ENCODE assay signal across 13 cellular contexts in the genomic region with DNA sequence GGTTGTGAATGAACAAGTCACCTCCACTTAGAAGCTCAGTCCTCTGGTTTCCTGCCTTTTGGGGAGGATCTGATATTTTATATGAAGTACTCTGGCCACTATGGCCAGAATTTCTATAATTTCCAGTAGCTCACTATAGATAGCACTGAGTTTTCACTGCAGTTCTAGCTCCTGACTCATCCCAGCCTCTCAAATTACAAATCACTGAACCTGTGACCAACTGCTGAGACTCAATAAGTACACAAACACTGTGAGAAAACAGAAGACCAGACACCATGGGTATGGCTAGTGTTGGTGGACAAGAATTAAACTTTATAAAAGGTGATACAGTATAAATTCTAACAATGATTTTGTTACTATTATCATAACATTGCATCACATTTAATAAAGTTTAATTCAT. TPM values are rescaled to one million over a fixed set of nuclear protein-coding genes. Genes with fewer than 3 reads are reported as not detected.
DNase-seq lines count a peak whose midpoint lies in the region; ATAC-seq, FAIRE-seq and TF ChIP-seq lines count a peak whose summit lies in the region.
"Had no signal": no experiment of that assay in that cellular context is flagged by ENCODE, and none has a peak within 500 bp of the region (broad histone marks: within the 10 kb centered on the region; RNA-seq: fewer than 3 reads in every experiment).

No MANE protein-coding gene starts in this region.

- peaks cover 5 to 9% (median 6%) of the 10 kb centered on the region in 4 donors for H3K4me1 Mint-ChIP-seq in CD4-positive, CD25-positive, alpha-beta regulatory T cell
- H3K4me1 Mint-ChIP-seq: activated naive CD8-positive, alpha-beta T cell treated with anti-CD3 and anti-CD28 coated beads, Interleukin-2, amount 50 U/mL, for 24 hours had no signal

- intact Hi-C loops in mammary epithelial cell (cut with micrococcal nuclease): no loop called here
- intact Hi-C loops in esophagus squamous epithelium (cut with DNase I): no loop called here
- intact Hi-C loops in lower leg skin (cut with DNase I; ENCODE audit: low total_unique reads): no loop called here

- TF ChIP-seq POLR2A in esophagus squamous epithelium (IDR thresholded peaks at IDR 0.05) (no peak), lower leg skin (IDR thresholded peaks at IDR 0.05) (no peak)

- H4K20me1 ChIP-seq in mammary epithelial cell (ENCODE audit: insufficient read depth, low read length): no peaks in the 10 kb centered on the region

- no peaks in the 10 kb centered on the region for H3K4me1 ChIP-seq in CD4-positive, CD25-positive, alpha-beta regulatory T cell (ENCODE audit: control insufficient read depth, insufficient read depth, low read length, poor library complexity, severe bottlenecking)
- H3K4me1 ChIP-seq in mammary epithelial cell (ENCODE audit: insufficient read depth, low read length): no peaks in the 10 kb centered on the region
- H3K4me1 ChIP-seq in esophagus squamous epithelium: no peaks in the 10 kb centered on the region
- H3K4me1 ChIP-seq in small intestine (ENCODE audit: control insufficient read depth in 2 of 2, insufficient read depth in 1 of 2, low read depth in 1 of 2, low read length in 1 of 2): no peaks in the 10 kb centered on the region

- no peak overlapping the region for H3K9ac ChIP-seq in mammary epithelial cell (ENCODE audit: insufficient read depth, low read length)

- FAIRE-seq in small intestine (lab: Jason Lieb, UNC): no peak

- dilution Hi-C loops in mammary epithelial cell (cut with HindIII; ENCODE audit: low sequenced_read_pairs): no loop called here

- BruUV-seq in mammary epithelial cell (replicated peaks; lab: Mats Ljungman, UMichigan): no TSS peak

- no peak for DNase-seq in CD4-positive, CD25-positive, alpha-beta regulatory T cell
- DNase-seq in M059J (ENCODE audit: low read depth) (peak; percentile 62), mammary epithelial cell (peak; percentile 54), myocyte (ENCODE audit: low read depth) (peak; percentile 73), esophagus squamous epithelium (lab: John Stamatoyannopoulos, UW) (no peak), lower leg skin (ENCODE audit: low spot score in 2 of 2) (no peak), small intestine (no peak)
- DNase-seq: activated naive CD8-positive, alpha-beta T cell treated with anti-CD3 and anti-CD28 coated beads, Interleukin-2, amount 50 U/mL, for 24 hours; CD8-positive, alpha-beta memory T cell; T-helper 1 cell had no signal

- H3K27ac ChIP-seq in CD4-positive, CD25-positive, alpha-beta regulatory T cell (ENCODE audit: insufficient read depth, low read length, poor library complexity, severe bottlenecking): no peak overlapping the region
- H3K27ac ChIP-seq in mammary epithelial cell (ENCODE audit: insufficient read depth, low read depth, low read length) (no peak overlapping the region), esophagus squamous epithelium (no peak overlapping the region), small intestine (ENCODE audit: low read depth in 1 of 2, low read length in 1 of 2) (no peak overlapping the region)
- H3K27ac ChIP-seq: epithelial cell of prostate had no signal

- no peak overlapping the region for H3K4me3 ChIP-seq in CD4-positive, CD25-positive, alpha-beta regulatory T cell (ENCODE audit: low read depth, low read length)
- H3K4me3 ChIP-seq in mammary epithelial cell (replicated peaks in 1 of 3; ENCODE audit: insufficient read depth in 1 of 3, low read depth in 2 of 3, low read length in 3 of 3) (no peak overlapping the region), esophagus squamous epithelium (no peak overlapping the region), lower leg skin (ENCODE audit: low read depth, poor library complexity, severe bottlenecking) (no peak overlapping the region), small intestine (ENCODE audit: low read depth in 1 of 2, low read length in 2 of 2) (no peak overlapping the region)

- ATAC-seq in CD4-positive, CD25-positive, alpha-beta regulatory T cell (ENCODE audit: low read depth in 2 of 2): no peak
- no peak for ATAC-seq in HG03520 (IDR thresholded peaks at IDR 0.05; ENCODE audit: unreplicated experiment)
- ATAC-seq: activated naive CD8-positive, alpha-beta T cell treated with anti-CD3 and anti-CD28 coated beads, Interleukin-2, amount 50 U/mL, for 24 hours had no signal

- no peaks in the 10 kb centered on the region for H3K9me3 Mint-ChIP-seq in CD4-positive, CD25-positive, alpha-beta regulatory T cell
- H3K9me3 Mint-ChIP-seq: activated naive CD8-positive, alpha-beta T cell treated with anti-CD3 and anti-CD28 coated beads, Interleukin-2, amount 50 U/mL, for 24 hours; CD8-positive, alpha-beta memory T cell; IgD-negative memory B cell had no signal

- peaks cover 31% of the 10 kb centered on the region for H3K36me3 Mint-ChIP-seq in CD4-positive, CD25-positive, alpha-beta regulatory T cell

- H3K27ac Mint-ChIP-seq in CD4-positive, CD25-positive, alpha-beta regulatory T cell: peak overlapping the region in 2 of 3 donors; percentile 12 to 69
- H3K27ac Mint-ChIP-seq: activated naive CD8-positive, alpha-beta T cell treated with anti-CD3 and anti-CD28 coated beads, Interleukin-2, amount 50 U/mL, for 24 hours; IgD-negative memory B cell had no signal

- TF ChIP-seq CTCF in mammary epithelial cell (conservative IDR thresholded peaks at IDR 0.05 in 1 of 2, IDR thresholded peaks at IDR 0.05 in 1 of 2; ENCODE audit: extremely low read depth in 1 of 2, insufficient read depth in 1 of 2, low read depth in 1 of 2, low read length in 2 of 2) (no peak), esophagus squamous epithelium (IDR thresholded peaks at IDR 0.05) (no peak), lower leg skin (IDR thresholded peaks at IDR 0.05) (no peak)

- no peak overlapping the region for H3K4me3 Mint-ChIP-seq in CD4-positive, CD25-positive, alpha-beta regulatory T cell
- H3K4me3 Mint-ChIP-seq: activated naive CD8-positive, alpha-beta T cell treated with anti-CD3 and anti-CD28 coated beads, Interleukin-2, amount 50 U/mL, for 24 hours; CD8-positive, alpha-beta memory T cell had no signal

- H3K79me2 ChIP-seq in mammary epithelial cell (ENCODE audit: insufficient read depth, low read length): no peaks in the 10 kb centered on the region

- no peak overlapping the region for H2AFZ ChIP-seq in mammary epithelial cell (ENCODE audit: low read depth, low read length)

- CTCF ChIA-PET in mammary epithelial cell (lab: Charles Lee; ENCODE audit: low non-redundant PET): no interaction called here

- H3K4me2 ChIP-seq in mammary epithelial cell (ENCODE audit: insufficient read depth, low read depth, low read length): no peak overlapping the region

- peaks cover 18% of the 10 kb centered on the region for H3K36me3 ChIP-seq in CD4-positive, CD25-positive, alpha-beta regulatory T cell (ENCODE audit: control insufficient read depth, insufficient read depth, low read length)
- peaks cover 3% of the 10 kb centered on the region for H3K36me3 ChIP-seq in mammary epithelial cell (ENCODE audit: insufficient read depth, low read length)
- peaks cover 0 to 66% (median 0%) of the 10 kb centered on the region in 3 donors for H3K36me3 ChIP-seq in esophagus squamous epithelium
- H3K36me3 ChIP-seq in small intestine (ENCODE audit: control insufficient read depth in 2 of 2, insufficient read depth in 2 of 2, low read length in 2 of 2): no peaks in the 10 kb centered on the region

- H3K9me3 ChIP-seq in CD4-positive, CD25-positive, alpha-beta regulatory T cell (ENCODE audit: control insufficient read depth in 2 of 2, low read length in 2 of 2): no peaks in the 10 kb centered on the region
- no peaks in the 10 kb centered on the region for H3K9me3 ChIP-seq in mammary epithelial cell (replicated peaks; ENCODE audit: insufficient read depth, low read length)
- no peaks in the 10 kb centered on the region for H3K9me3 ChIP-seq in esophagus squamous epithelium
- no peaks in the 10 kb centered on the region for H3K9me3 ChIP-seq in small intestine (ENCODE audit: control insufficient read depth, low read depth)

- no peaks in the 10 kb centered on the region for H3K27me3 Mint-ChIP-seq in CD4-positive, CD25-positive, alpha-beta regulatory T cell
- H3K27me3 Mint-ChIP-seq: activated naive CD8-positive, alpha-beta T cell treated with anti-CD3 and anti-CD28 coated beads, Interleukin-2, amount 50 U/mL, for 24 hours; CD8-positive, alpha-beta memory T cell; IgD-negative memory B cell had no signal

- in situ Hi-C loops in mammary epithelial cell (cut with MboI; ENCODE audit: low sequenced_read_pairs in 2 of 2): no loop called here

- no peaks in the 10 kb centered on the region for H3K27me3 ChIP-seq in CD4-positive, CD25-positive, alpha-beta regulatory T cell (ENCODE audit: control insufficient read depth, insufficient read depth, low read length)
- H3K27me3 ChIP-seq in mammary epithelial cell (ENCODE audit: insufficient read depth, low read length) (no peaks in the 10 kb centered on the region), esophagus squamous epithelium (no peaks in the 10 kb centered on the region), small intestine (ENCODE audit: control insufficient read depth in 2 of 2, insufficient read depth in 2 of 2, low read length in 2 of 2) (no peaks in the 10 kb centered on the region)

RNA-seq across cellular contexts. Expression of a gene that starts 47.1 kb away (rescaled TPM):
- 5.6 TPM for total RNA-seq in CD4-positive, CD25-positive, alpha-beta regulatory T cell
- polyA plus RNA-seq in CD4-positive, CD25-positive, alpha-beta regulatory T cell: under 1 TPM; 0.16 to 0.34 (median 0.24) TPM
- 0.10 and 0.15 TPM in 2 replicates for total RNA-seq in M059J (2014; rRNA removed; shearing (Covaris generic))
- total RNA-seq in mammary epithelial cell: 1 to 10 TPM in 1 of 2 donors, under 1 TPM in 1; 0.99 to 1.2 TPM
- polyA plus RNA-seq in mammary epithelial cell: 0.28 TPM
- polyA minus RNA-seq in mammary epithelial cell: not detected
- total RNA-seq in myocyte: 0.62 and 2.6 TPM in 2 replicates
- polyA plus RNA-seq in myocyte (2012): 1.8 TPM
- 1 to 10 TPM in 1 of 4 donors, under 1 TPM in 2, not detected in 1; 0.53 to 1.5 (median 0.92) TPM for total RNA-seq in esophagus squamous epithelium
- 1 to 10 TPM in 3 of 4 donors, under 1 TPM in 1; 0.68 to 6.4 (median 3.6) TPM for total RNA-seq in lower leg skin
- under 1 TPM; 0.54 to 0.89 (median 0.84) TPM for polyA plus RNA-seq in small intestine

Comparison
In these comparisons a context has a peak if more than half of its experiments do, and no peak if none do; other contexts are left out.
1. DNase-seq: peak in M059J (single experiment), mammary epithelial cell (single experiment) and myocyte (single experiment); none in CD4-positive, CD25-positive, alpha-beta regulatory T cell (0 of 3), esophagus squamous epithelium (single experiment), lower leg skin (0 of 2) and small intestine (single experiment).